10 cellular contexts compared by ENCODE assay signal in genomic region chr16:10765772-10766171, GRCh38. TPM values are rescaled to one million over a fixed set of nuclear protein-coding genes. Genes with fewer than 3 reads are reported as not detected.
DNase-seq lines count a peak whose midpoint lies in the region; ATAC-seq and TF ChIP-seq lines count a peak whose summit lies in the region.
"Had no signal": no experiment of that assay in that cellular context is flagged by ENCODE, and none has a peak within 500 bp of the region (broad histone marks: within the 10 kb centered on the region; RNA-seq: fewer than 3 reads in every experiment).

No MANE protein-coding gene starts in this region.

- H3K9ac ChIP-seq in mesenchymal stem cell (ENCODE audit: low read length), result no peak overlapping the region

- no peak overlapping the region for H4K91ac ChIP-seq in mesenchymal stem cell (ENCODE audit: low read length)

- no peak overlapping the region for H3K4me2 ChIP-seq in mesenchymal stem cell (ENCODE audit: low read length, poor library complexity, severe bottlenecking)

- H4K8ac ChIP-seq in mesenchymal stem cell (ENCODE audit: low read length), result no peak overlapping the region

- 96% methylated on average over 4 of the region's 4 CpGs for WGBS in mesenchymal stem cell

- peaks cover 28 to 38% of the 10 kb centered on the region in 2 donors for H3K4me1 Mint-ChIP-seq in effector memory CD8-positive, alpha-beta T cell (ENCODE audit: low read depth in 2 of 2)

- H3K4me3 ChIP-seq in mesenchymal stem cell (ENCODE audit: insufficient read depth in 1 of 2, low read depth in 1 of 2, low read length in 2 of 2), result no peak overlapping the region
- H3K4me3 ChIP-seq: spleen had no signal

- no peaks in the 10 kb centered on the region for H3K9me3 ChIP-seq in mesenchymal stem cell (ENCODE audit: control insufficient read depth, low read length)
- H3K9me3 ChIP-seq: spleen had no signal

- no peaks in the 10 kb centered on the region for H3K9me3 Mint-ChIP-seq in effector memory CD8-positive, alpha-beta T cell

- H3K36me3 ChIP-seq in mesenchymal stem cell (ENCODE audit: control insufficient read depth in 1 of 2, insufficient read depth in 2 of 2, low read depth in 1 of 2, low read length in 2 of 2), result peaks cover 62 to 63% of the 10 kb centered on the region in 2 experiments

- no peak overlapping the region for H2BK15ac ChIP-seq in mesenchymal stem cell (ENCODE audit: low read depth, poor library complexity, severe bottlenecking)

- H3K4ac ChIP-seq in mesenchymal stem cell (ENCODE audit: low read depth in 1 of 2, low read length in 2 of 2), result no peak overlapping the region

- no peak overlapping the region for H2AK5ac ChIP-seq in mesenchymal stem cell (ENCODE audit: low read length, severe bottlenecking)

- no peak overlapping the region for H2BK12ac ChIP-seq in mesenchymal stem cell (ENCODE audit: low read length in 2 of 2)

- no peak overlapping the region for H3K23ac ChIP-seq in mesenchymal stem cell (ENCODE audit: low read length in 2 of 2)

- H3K27ac ChIP-seq in mesenchymal stem cell (ENCODE audit: low read length, poor library complexity, severe bottlenecking), result no peak overlapping the region

- H3K4me3 Mint-ChIP-seq in effector memory CD8-positive, alpha-beta T cell, result peak overlapping the region; percentile 59

- no peaks in the 10 kb centered on the region for H3K27me3 Mint-ChIP-seq in effector memory CD8-positive, alpha-beta T cell

- peak overlapping the region; percentile 95 to 97 for H3K27ac Mint-ChIP-seq in effector memory CD8-positive, alpha-beta T cell

- H3K36me3 Mint-ChIP-seq in effector memory CD8-positive, alpha-beta T cell (ENCODE audit: insufficient read depth), result peaks cover 28% of the 10 kb centered on the region

- H3K18ac ChIP-seq in mesenchymal stem cell (ENCODE audit: low read depth in 1 of 2, low read length in 2 of 2), result no peak overlapping the region

- H3K79me1 ChIP-seq in mesenchymal stem cell (replicated peaks; ENCODE audit: low read length, poor library complexity, severe bottlenecking), result peaks cover 1% of the 10 kb centered on the region

- DNase-seq in GM10266 (ENCODE audit: extremely low spot score), result peak; percentile 59
- peak; percentile 47 to 60 (median 58) for DNase-seq in effector memory CD8-positive, alpha-beta T cell
- no peak for DNase-seq in stimulated activated CD4-positive, alpha-beta T cell treated with anti-CD3 and anti-CD28 coated beads, Interleukin-4, amount 100 ng/mL, for 4 hours
- DNase-seq in ecto neural progenitor cell (ENCODE audit: low spot score), result no peak
- no peak for DNase-seq in mesenchymal stem cell
- DNase-seq: OCI-M1, spleen had no signal

- H2AFZ ChIP-seq in mesenchymal stem cell (ENCODE audit: low read depth, low read length), result no peak overlapping the region

- no peaks in the 10 kb centered on the region for H3K27me3 ChIP-seq in mesenchymal stem cell (ENCODE audit: control insufficient read depth in 1 of 2, insufficient read depth in 1 of 2, low read length in 2 of 2)
- H3K27me3 ChIP-seq: spleen had no signal

- no peak for TF ChIP-seq CTCF in GM10266 (IDR thresholded peaks at IDR 0.05; ENCODE audit: control insufficient read depth, insufficient read depth, low read depth, missing control alignments)

- peak; percentile 59 for ATAC-seq in GM19043 (IDR thresholded peaks at IDR 0.05; ENCODE audit: low read depth, unreplicated experiment)
- peak; percentile 55 for ATAC-seq in HG02938 (IDR thresholded peaks at IDR 0.05; ENCODE audit: unreplicated experiment)
- ATAC-seq in effector memory CD8-positive, alpha-beta T cell (replicated peaks), result peak; percentile 96
- ATAC-seq in HG02973 (IDR thresholded peaks at IDR 0.05; ENCODE audit: unreplicated experiment), result no peak

- no peak overlapping the region for H3K14ac ChIP-seq in mesenchymal stem cell (ENCODE audit: low read length in 2 of 2)

- no peaks in the 10 kb centered on the region for H3K4me1 ChIP-seq in mesenchymal stem cell (ENCODE audit: control insufficient read depth, insufficient read depth, low read depth, low read length)

- H2BK5ac ChIP-seq in mesenchymal stem cell (ENCODE audit: low read depth, low read length, poor library complexity, severe bottlenecking), result no peak overlapping the region

- H2BK120ac ChIP-seq in mesenchymal stem cell (ENCODE audit: low read depth, low read length), result no peak overlapping the region

RNA-seq across cellular contexts. Expression of gene NUBP1, which starts 22.1 kb away (rescaled TPM):
- 21.3 TPM for polyA plus RNA-seq in mesenchymal stem cell (2013, experiment 1 of 2)
- 20.9 TPM for polyA plus RNA-seq in mesenchymal stem cell (2013, experiment 2 of 2)

RNA-seq across cellular contexts. Expression of gene TVP23A, which starts 52.8 kb away (rescaled TPM):
- not detected for polyA plus RNA-seq in mesenchymal stem cell (2013, experiment 1 of 2)
- not detected for polyA plus RNA-seq in mesenchymal stem cell (2013, experiment 2 of 2)

Comparison
In these comparisons a context has a peak if more than half of its experiments do, and no peak if none do; other contexts are left out.
1. DNase-seq: peak in GM10266 (single experiment) and effector memory CD8-positive, alpha-beta T cell (3 of 3); none in stimulated activated CD4-positive, alpha-beta T cell treated with anti-CD3 and anti-CD28 coated beads, Interleukin-4, amount 100 ng/mL, for 4 hours (0 of 2), ecto neural progenitor cell (single experiment) and mesenchymal stem cell (single experiment).